ENCODE assay signal across 8 cellular contexts in the genomic region with DNA sequence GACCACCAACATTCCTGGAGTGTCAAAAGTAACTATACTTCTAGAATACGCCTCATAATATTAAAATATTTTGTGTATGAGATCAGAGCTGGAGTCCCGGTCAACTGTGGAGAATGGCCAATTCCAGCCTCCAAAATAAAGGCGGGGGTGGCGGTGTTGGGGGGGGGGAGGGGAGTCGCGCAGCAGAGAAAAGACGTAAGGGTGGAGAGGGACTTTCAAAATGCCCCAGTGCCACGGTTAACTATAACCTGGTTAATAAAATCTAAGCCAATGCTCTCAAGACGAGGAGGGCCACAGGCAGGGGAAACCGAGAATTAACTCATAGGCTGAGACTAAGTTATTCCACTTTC. TPM values are rescaled to one million over a fixed set of nuclear protein-coding genes. Genes with fewer than 3 reads are reported as not detected.
DNase-seq lines count a peak whose midpoint lies in the region; ATAC-seq, FAIRE-seq and TF ChIP-seq lines count a peak whose summit lies in the region.

No MANE protein-coding gene starts in this region.

- no peaks in the 10 kb centered on the region for H3K27me3 ChIP-seq in SK-N-SH (ENCODE audit: insufficient read depth)
- H3K27me3 ChIP-seq in H1 (replicated peaks in 1 of 4; ENCODE audit: control insufficient read depth in 3 of 4, extremely low read depth in 1 of 4, insufficient read depth in 3 of 4, low read length in 3 of 4) = no peaks in the 10 kb centered on the region

- peaks cover 26% of the 10 kb centered on the region for H3F3A ChIP-seq in SK-N-SH (replicated peaks; ENCODE audit: insufficient read depth)

- TF ChIP-seq RAD21 in SK-N-SH (IDR thresholded peaks at IDR 0.05; ENCODE audit: low read length) (no peak), H1 (IDR thresholded peaks at IDR 0.05 in 1 of 2, conservative IDR thresholded peaks at IDR 0.05 in 1 of 2; ENCODE audit: low read depth in 2 of 2, low read length in 2 of 2) (no peak)

- peak overlapping the region; percentile 83; the same call in 1 of the 2 replicates for H3K18ac ChIP-seq in H1 (ENCODE audit: extremely low read depth, low read length)

- ATAC-seq in HG02973 (IDR thresholded peaks at IDR 0.05; ENCODE audit: unreplicated experiment) (peak; percentile 1), mucosa of descending colon (no peak)

- CTCF ChIA-PET in SK-N-SH (lab: Yijun Ruan, JAX) (no interaction called here), H1 (lab: Charles Lee; ENCODE audit: partially characterized antibody) (interaction anchor here (1.2 kb wide), 1 partner anchor 10 kb away, joined by 4 read pairs; no protein-coding TSS in a partner anchor)

- H3K4me2 ChIP-seq in SK-N-SH (peak overlapping the region; percentile 94), H1 (ENCODE audit: insufficient read depth in 1 of 2, low read depth in 2 of 2, low read length in 2 of 2) (peak overlapping the region; percentile 51 to 67)

- no peak overlapping the region for H2BK12ac ChIP-seq in H1 (ENCODE audit: low read depth, low read length)

- H2BK20ac ChIP-seq in H1 (ENCODE audit: low read length) = no peak overlapping the region

- H3K4me3 ChIP-seq in SK-N-SH (ENCODE audit: low read depth in 2 of 2, low read length in 1 of 2) (peak overlapping the region; percentile 86 to 97), H1 (ENCODE audit: extremely low read depth in 1 of 4, insufficient read depth in 2 of 4, low read depth in 3 of 4, low read length in 4 of 4) (peak overlapping the region; percentile 80 to 92 (median 89)), mucosa of descending colon (peak overlapping the region; percentile 94)

- TF ChIP-seq EP300 in SK-N-SH (IDR thresholded peaks at IDR 0.05; ENCODE audit: borderline replicate concordance in 1 of 2, low read depth in 1 of 2, low read length in 1 of 2) (no peak), H1 (IDR thresholded peaks at IDR 0.05; ENCODE audit: borderline replicate concordance in 1 of 2, low read depth in 2 of 2, low read length in 2 of 2) (no peak)

- no peak overlapping the region for H3K14ac ChIP-seq in H1 (ENCODE audit: insufficient read length)

- H3K23ac ChIP-seq in H1 (ENCODE audit: insufficient read length) = no peak overlapping the region

- H4K91ac ChIP-seq in H1 (replicated peaks; ENCODE audit: insufficient read length, low read length) = no peak overlapping the region

- H2BK120ac ChIP-seq in H1 (replicated peaks; ENCODE audit: low read depth, low read length) = no peak overlapping the region

- FAIRE-seq in H1 (lab: Jason Lieb, UNC) = no peak
- no peak for FAIRE-seq in D721Med (lab: Jason Lieb, UNC)

- H3K9me3 ChIP-seq in SK-N-SH = no peaks in the 10 kb centered on the region
- H3K9me3 ChIP-seq in H1 (ENCODE audit: insufficient read depth in 2 of 2, low read depth in 1 of 2, low read length in 1 of 2) = no peaks in the 10 kb centered on the region
- H3K9me3 ChIP-seq in mucosa of descending colon = no peaks in the 10 kb centered on the region

- H3K79me2 ChIP-seq in SK-N-SH (ENCODE audit: insufficient read depth) (peaks cover 63% of the 10 kb centered on the region), H1 (ENCODE audit: control insufficient read depth in 1 of 2, insufficient read depth in 2 of 2, low read length in 2 of 2) (peaks cover 37 to 57% of the 10 kb centered on the region in 2 experiments)

- H3K56ac ChIP-seq in H1 (replicated peaks; ENCODE audit: insufficient read length, low read depth, low read length) = no peak overlapping the region

- H4K20me1 ChIP-seq in SK-N-SH (ENCODE audit: insufficient read depth) = peaks cover 44% of the 10 kb centered on the region
- H4K20me1 ChIP-seq in H1 (replicated peaks in 1 of 2; ENCODE audit: control insufficient read depth in 1 of 2, insufficient read depth in 2 of 2, low read length in 2 of 2) = peaks cover 7 to 8% of the 10 kb centered on the region in 2 experiments

- intact Hi-C loops in mucosa of descending colon (cut with DNase I, micrococcal nuclease) = no loop called here

- H3K79me1 ChIP-seq in H1 (ENCODE audit: low read depth, low read length) = no peaks in the 10 kb centered on the region

- no peak overlapping the region for H4K5ac ChIP-seq in H1 (ENCODE audit: insufficient read length, low read depth, low read length)

- no peak overlapping the region for H4K8ac ChIP-seq in H1 (ENCODE audit: extremely low read depth, insufficient read depth, low read length)

- no peaks in the 10 kb centered on the region for H3K9me2 ChIP-seq in SK-N-SH

- H3K36me3 ChIP-seq in SK-N-SH (replicated peaks in 1 of 2; ENCODE audit: control insufficient read depth in 1 of 2, insufficient read depth in 2 of 2, low read length in 1 of 2) = no peaks in the 10 kb centered on the region
- H3K36me3 ChIP-seq in H1 (ENCODE audit: control insufficient read depth in 2 of 4, insufficient read depth in 4 of 4, low read length in 3 of 4) = no peaks in the 10 kb centered on the region
- peaks cover 9% of the 10 kb centered on the region for H3K36me3 ChIP-seq in mucosa of descending colon (ENCODE audit: low read depth)

- H3K9ac ChIP-seq in SK-N-SH (peak overlapping the region; percentile 99), H1 (replicated peaks in 1 of 4; ENCODE audit: extremely low read depth in 1 of 4, low read depth in 3 of 4, low read length in 3 of 4) (peak overlapping the region; percentile 95 to 98 (median 96))

- no peak overlapping the region for H2AK5ac ChIP-seq in H1 (ENCODE audit: low read depth, low read length)

- POLR2A ChIA-PET in SK-N-SH (lab: Yijun Ruan, JAX) (interaction anchor here (0.9 kb wide), 1 partner anchor 104 kb away, joined by 3 read pairs; no protein-coding TSS in a partner anchor), H1 (lab: Charles Lee; ENCODE audit: partially characterized antibody) (interaction anchor here (0.7 to 2.8 kb wide), 4 partner anchors 8 to 105 kb away, joined by 3 to 9 read pairs (median 5); a partner anchor contains a TSS)

- TF ChIP-seq POLR2A in H1 (IDR thresholded peaks at IDR 0.05; ENCODE audit: control extremely low read depth in 1 of 2, low read depth in 2 of 2, low read length in 2 of 2) = no peak; a peak in 1 of 3 replicates

- DNase-seq in NCI-H1092 treated with DMSO at 0.1 percent for 48 hours (lab: John Stamatoyannopoulos, UW) = peak; percentile 19
- DNase-seq in NCI-H1092 (lab: John Stamatoyannopoulos, UW) = no peak
- DNase-seq in SK-N-SH = peak; percentile 69
- no peak for DNase-seq in H1 (ENCODE audit: low read depth in 1 of 2, low spot score in 2 of 2)
- no peak for DNase-seq in mucosa of descending colon
- no peak for DNase-seq in D721Med (ENCODE audit: insufficient read length, low spot score)
- no peak for DNase-seq in stimulated activated CD4-positive, alpha-beta T cell treated with anti-CD3 and anti-CD28 coated beads, Interleukin-15, amount 100 ng/mL, for 24 hours

- H3K4me1 ChIP-seq in SK-N-SH (ENCODE audit: control insufficient read depth in 1 of 2, insufficient read depth in 2 of 2, low read depth in 1 of 2, low read length in 1 of 2) (peaks cover 3 to 14% of the 10 kb centered on the region in 2 experiments), H1 (replicated peaks in 1 of 4; ENCODE audit: control insufficient read depth in 3 of 4, insufficient read depth in 4 of 4, low read length in 3 of 4) (peaks cover 0 to 6% (median 0%) of the 10 kb centered on the region in 4 experiments; a peak in 3 of 7 replicates), mucosa of descending colon (ENCODE audit: low read depth) (peaks cover 23% of the 10 kb centered on the region)

- H3K27ac ChIP-seq in SK-N-SH (ENCODE audit: low read depth in 2 of 2, low read length in 1 of 2) (peak overlapping the region; percentile 90 to 96), H1 (ENCODE audit: low read depth, low read length) (peak overlapping the region; percentile 93)

- no peak overlapping the region for H3K4ac ChIP-seq in H1 (replicated peaks; ENCODE audit: insufficient read length, low read depth, low read length)

- H2BK15ac ChIP-seq in H1 (ENCODE audit: low read length) = no peak overlapping the region

- peak overlapping the region; percentile 94 for H2BK5ac ChIP-seq in H1 (ENCODE audit: low read depth, low read length)

- no peak; the same call in 1 of the 2 replicates for TF ChIP-seq CTCF in SK-N-SH (IDR thresholded peaks at IDR 0.05)
- peak in 1 of 3 experiments; percentile 16; a peak in 1 of 4 replicates for TF ChIP-seq CTCF in H1 (IDR thresholded peaks at IDR 0.05; ENCODE audit: control extremely low read depth in 1 of 3, insufficient read depth in 1 of 3, low read depth in 1 of 3, low read length in 3 of 3)
- no peak for TF ChIP-seq CTCF in mucosa of descending colon (IDR thresholded peaks at IDR 0.05)
- no peak for TF ChIP-seq CTCF in D721Med (IDR thresholded peaks at IDR 0.05; ENCODE audit: insufficient read depth, missing control alignments)

- H3K23me2 ChIP-seq in H1 (ENCODE audit: low read depth, low read length) = no peaks in the 10 kb centered on the region

- 1% methylated on average over 10 of the region's 10 CpGs for WGBS in SK-N-SH (ENCODE audit: low lambda C conversion rate)
- WGBS in H1 (ENCODE audit: extremely low coverage in 1 of 2, insufficient coverage in 1 of 2, insufficient read length in 1 of 2, insufficient replicate concordance in 2 of 2, low coverage in 1 of 2, low lambda C conversion rate in 2 of 2, missing lambda C conversion rate in 1 of 2), 2 experiments = 0% methylated on average over 4 of the region's 10 CpGs; no CpG with 5 or more reads in 1 of the 2 experiments

- H2AFZ ChIP-seq in SK-N-SH (ENCODE audit: low read depth) (no peak overlapping the region), H1 (ENCODE audit: low read length) (no peak overlapping the region)

TF ChIP-seq in SK-N-SH, 30 proteins besides CTCF, POLR2A, EP300 and RAD21 (continues in another document):
- TF ChIP-seq, protein P1, sequence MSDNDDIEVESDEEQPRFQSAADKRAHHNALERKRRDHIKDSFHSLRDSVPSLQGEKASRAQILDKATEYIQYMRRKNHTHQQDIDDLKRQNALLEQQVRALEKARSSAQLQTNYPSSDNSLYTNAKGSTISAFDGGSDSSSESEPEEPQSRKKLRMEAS (IDR thresholded peaks at IDR 0.05; ENCODE audit: low read depth) = no peak

TF ChIP-seq in H1, 55 proteins besides CTCF, POLR2A, EP300 and RAD21 (continues in another document):
- no peak for TF ChIP-seq GABPA (IDR thresholded peaks at IDR 0.05; ENCODE audit: borderline replicate concordance, insufficient read depth, low read length)
- no peak for TF ChIP-seq ASH2L (IDR thresholded peaks at IDR 0.05; ENCODE audit: low read length)

RNA-seq across cellular contexts. Expression of a gene that starts 1.3 kb away (rescaled TPM):
- 10.5 and 14.5 TPM in 2 replicates for polyA plus RNA-seq in SK-N-SH (2012; rRNA removed)
- polyA plus RNA-seq in SK-N-SH (2012; cell fraction: cytosol; rRNA removed) = 10.6 and 10.9 TPM in 2 replicates
- 12.9 and 28.1 TPM in 2 replicates for polyA plus RNA-seq in SK-N-SH (2012; cell fraction: nucleus; rRNA removed)
- 84.8 and 86.8 TPM in 2 replicates for total RNA-seq in H1 (2021; fragmentation: NEBNext Ultra II Directional; extraction: Animal tissue kit (Norgen Biotek cat#: 25700))
- 28.0 and 47.0 TPM in 2 replicates for polyA plus RNA-seq in H1 (2011; rRNA removed)
- polyA plus RNA-seq in H1 (2011; cell fraction: cytosol; rRNA removed) = 31.8 TPM
- polyA plus RNA-seq in H1 (2011; cell fraction: nucleus; rRNA removed) = 37.0 TPM
- polyA plus RNA-seq in H1 (2012, experiment 1 of 2) = 34.7 to 45.5 TPM (median 40.1 TPM) in 4 replicates
- 2.7 TPM for polyA plus RNA-seq in H1 (2012, experiment 2 of 2)
- polyA plus RNA-seq in H1 (2013, experiment 1 of 2) = 38.8 TPM
- polyA plus RNA-seq in H1 (2013, experiment 2 of 2) = 37.9 TPM
- 74.9 and 108 TPM in 2 replicates for polyA minus RNA-seq in H1 (2011; rRNA and poly(A)+ RNA removed)
- polyA minus RNA-seq in H1 (2011; cell fraction: cytosol; rRNA and poly(A)+ RNA removed) = 37.2 TPM
- 59.9 TPM for polyA minus RNA-seq in H1 (2011; cell fraction: nucleus; rRNA and poly(A)+ RNA removed)
- 10 to 100 TPM; 29.8 to 34.0 (median 33.3) TPM for total RNA-seq in mucosa of descending colon

Comparison
In these comparisons a context has a peak if more than half of its experiments do, and no peak if none do; other contexts are left out.
1. DNase-seq: peak in NCI-H1092 treated with DMSO at 0.1 percent for 48 hours (single experiment) and SK-N-SH (single experiment); none in NCI-H1092 (single experiment), H1 (0 of 2), mucosa of descending colon (0 of 3), D721Med (single experiment) and stimulated activated CD4-positive, alpha-beta T cell treated with anti-CD3 and anti-CD28 coated beads, Interleukin-15, amount 100 ng/mL, for 24 hours (single experiment).
2. Peak in every context shown above with its lines, with median percentiles within 50 percentile points of each other: H3K4me3 ChIP-seq.